In genomic region chr2:67397143-67397986, GRCh38 we compare ENCODE assay signal across 8 cellular contexts. TPM values are rescaled to one million over a fixed set of nuclear protein-coding genes. Genes with fewer than 3 reads are reported as not detected.
DNase-seq lines count a peak whose midpoint lies in the region; ATAC-seq lines count a peak whose summit lies in the region.

ETAA1 (plus strand) TSS chr2:67397333; CDS start chr2:67397449, 116 bp downstream.

- peak; percentile 95 for DNase-seq in AG08396 (ENCODE audit: low spot score)
- peak; percentile 78 for DNase-seq in NCI-H446 treated with DMSO at 0.1 percent for 48 hours (lab: John Stamatoyannopoulos, UW)
- DNase-seq in activated CD4-positive, alpha-beta T cell treated with anti-CD3 and anti-CD28 coated beads for 1 hour, result peak; percentile 88
- DNase-seq in cerebellum (ENCODE audit: low spot score), result peak; percentile 96
- DNase-seq in islet precursor cell, result peak; percentile 95
- DNase-seq in stimulated activated CD4-positive, alpha-beta T cell treated with anti-CD3 and anti-CD28 coated beads, Interleukin-12 subunit alpha, Interleukin-12 subunit beta, amount 100 ng/mL, for 48 hours (ENCODE audit: low read depth in 2 of 3, low spot score in 1 of 3), result peak; percentile 86 to 88 (median 87)

- peak; percentile 100 for ATAC-seq in GM19023 (IDR thresholded peaks at IDR 0.05; ENCODE audit: unreplicated experiment)
- peak; percentile 100 for ATAC-seq in HG03280 (IDR thresholded peaks at IDR 0.05; ENCODE audit: unreplicated experiment)

RNA-seq across cellular contexts. Expression of gene ETAA1, which starts in this region (rescaled TPM):
- 22.8 TPM for total RNA-seq in cerebellum

Comparison
In these comparisons a context has a peak if more than half of its experiments do, and no peak if none do; other contexts are left out.
1. Peak in every context shown above with its lines: DNase-seq and ATAC-seq.